13 cellular contexts compared by ENCODE assay signal in genomic region chr6:118799826-118800225, GRCh38.
DNase-seq lines count a peak whose midpoint lies in the region; ATAC-seq and TF ChIP-seq lines count a peak whose summit lies in the region.
"Had no signal": no experiment of that assay in that cellular context is flagged by ENCODE, and none has a peak within 500 bp of the region (broad histone marks: within the 10 kb centered on the region; RNA-seq: fewer than 3 reads in every experiment).

No MANE protein-coding gene starts in this region.

- peaks cover 33% of the 10 kb centered on the region for H3K36me3 Mint-ChIP-seq in activated CD4-positive, alpha-beta T cell treated with anti-CD3 and anti-CD28 coated beads, Interleukin-2, amount 10 ng/mL, durations not matched to agents 7 days and 5 days (ENCODE audit: low read depth)
- H3K36me3 Mint-ChIP-seq in activated CD4-positive, alpha-beta T cell treated with anti-CD3 and anti-CD28 coated beads for 36 hours (ENCODE audit: low read depth), result peaks cover 23% of the 10 kb centered on the region
- H3K36me3 Mint-ChIP-seq in GM23338 (ENCODE audit: low read depth), result peaks cover 25% of the 10 kb centered on the region
- peaks cover 0 to 26% (median 12%) of the 10 kb centered on the region in 3 donors for H3K36me3 Mint-ChIP-seq in naive thymus-derived CD8-positive, alpha-beta T cell

- no peak overlapping the region for H3K23ac ChIP-seq in trophoblast cell (ENCODE audit: low read length)

- no peak overlapping the region for H3K9ac ChIP-seq in trophoblast cell (ENCODE audit: low read length)

- no peaks in the 10 kb centered on the region for H3K79me1 ChIP-seq in trophoblast cell (ENCODE audit: low read length)

- CTCF ChIA-PET in activated CD4-positive, alpha-beta T cell treated with anti-CD3 and anti-CD28 coated beads, Interleukin-2, amount 10 ng/mL, durations not matched to agents 7 days and 5 days (lab: Charles Lee), result interaction anchor here (1.0 to 2.1 kb wide), 7 partner anchors 8 to 166 kb away, joined by 3 to 19 read pairs (median 4); no protein-coding TSS in a partner anchor
- CTCF ChIA-PET in activated CD4-positive, alpha-beta T cell treated with anti-CD3 and anti-CD28 coated beads for 36 hours (lab: Charles Lee), result interaction anchor here (1.0 to 2.8 kb wide), 19 partner anchors 9 to 310 kb away, joined by 3 to 18 read pairs (median 5); no protein-coding TSS in a partner anchor

- no peaks in the 10 kb centered on the region for H3K9me2 ChIP-seq in GM23338 (ENCODE audit: insufficient read depth)

- no CpG with 5 or more reads among the region's 4 CpGs for WGBS in trophoblast cell (ENCODE audit: extremely low coverage, insufficient coverage, insufficient read length)

- H2AFZ ChIP-seq in GM23338 (peak overlapping the region; percentile 95), trophoblast cell (ENCODE audit: insufficient read depth, low read length, poor library complexity) (no peak overlapping the region)

- no peak overlapping the region for H4K91ac ChIP-seq in trophoblast cell (ENCODE audit: low read depth, low read length)

- H3K4ac ChIP-seq in trophoblast cell (ENCODE audit: low read depth, low read length), result no peak overlapping the region

- H3K4me1 ChIP-seq in GM23338 (ENCODE audit: insufficient read depth) (no peaks in the 10 kb centered on the region), trophoblast cell (ENCODE audit: control insufficient read depth in 1 of 2, insufficient read depth in 2 of 2, low read length in 2 of 2) (peaks cover 0 to 1% of the 10 kb centered on the region in 2 experiments)

- H3K79me2 ChIP-seq in GM23338 (replicated peaks; ENCODE audit: insufficient read depth) (no peaks in the 10 kb centered on the region), trophoblast cell (ENCODE audit: control insufficient read depth, insufficient read depth, low read length, poor library complexity) (no peaks in the 10 kb centered on the region)

- no peak overlapping the region for H2AK5ac ChIP-seq in trophoblast cell (ENCODE audit: low read length)

- H3K9me3 ChIP-seq in trophoblast cell (ENCODE audit: insufficient read depth, low read depth, low read length), result peaks cover 3% of the 10 kb centered on the region
- H3K9me3 ChIP-seq: ovary, right atrium auricular region had no signal

- H3K4me3 ChIP-seq in GM23338 (no peak overlapping the region), trophoblast cell (ENCODE audit: low read depth, low read length) (no peak overlapping the region)
- H3K4me3 ChIP-seq: lung, ovary, right atrium auricular region had no signal

- no peak overlapping the region for H4K8ac ChIP-seq in trophoblast cell (ENCODE audit: low read depth, low read length)

- peaks cover 20% of the 10 kb centered on the region for H3K9me3 Mint-ChIP-seq in activated CD4-positive, alpha-beta T cell treated with anti-CD3 and anti-CD28 coated beads, Interleukin-2, amount 10 ng/mL, durations not matched to agents 7 days and 5 days
- H3K9me3 Mint-ChIP-seq in activated CD4-positive, alpha-beta T cell treated with anti-CD3 and anti-CD28 coated beads for 36 hours (ENCODE audit: low read depth), result peaks cover 11% of the 10 kb centered on the region
- peaks cover 33% of the 10 kb centered on the region for H3K9me3 Mint-ChIP-seq in GM23338
- H3K9me3 Mint-ChIP-seq in naive thymus-derived CD8-positive, alpha-beta T cell, result peaks cover 0 to 24% (median 10%) of the 10 kb centered on the region in 9 donors

- H3K36me3 ChIP-seq in GM23338 (ENCODE audit: insufficient read depth) (no peaks in the 10 kb centered on the region), trophoblast cell (ENCODE audit: control insufficient read depth in 1 of 2, insufficient read depth in 2 of 2, low read length in 2 of 2) (no peaks in the 10 kb centered on the region)
- H3K36me3 ChIP-seq: ovary, right atrium auricular region had no signal

- no peak overlapping the region for H2BK120ac ChIP-seq in trophoblast cell (ENCODE audit: insufficient read depth, low read length, poor library complexity)

- no peak for DNase-seq in activated CD4-positive, alpha-beta T cell treated with anti-CD3 and anti-CD28 coated beads, Interleukin-2, amount 10 ng/mL, durations not matched to agents 7 days and 5 days
- DNase-seq in activated CD4-positive, alpha-beta T cell treated with anti-CD3 and anti-CD28 coated beads for 36 hours, result no peak
- no peak for DNase-seq in GM23338 (ENCODE audit: low spot score)
- DNase-seq in naive thymus-derived CD8-positive, alpha-beta T cell, result no peak
- no peak for DNase-seq in trophoblast cell
- no peak for DNase-seq in central memory CD4-positive, alpha-beta T cell

- H2BK5ac ChIP-seq in trophoblast cell (ENCODE audit: low read depth, low read length, poor library complexity), result no peak overlapping the region

- peaks cover 42% of the 10 kb centered on the region for H3K4me1 Mint-ChIP-seq in activated CD4-positive, alpha-beta T cell treated with anti-CD3 and anti-CD28 coated beads, Interleukin-2, amount 10 ng/mL, durations not matched to agents 7 days and 5 days
- peaks cover 28% of the 10 kb centered on the region for H3K4me1 Mint-ChIP-seq in activated CD4-positive, alpha-beta T cell treated with anti-CD3 and anti-CD28 coated beads for 36 hours
- peaks cover 7% of the 10 kb centered on the region for H3K4me1 Mint-ChIP-seq in GM23338
- peaks cover 14 to 50% (median 44%) of the 10 kb centered on the region in 4 donors for H3K4me1 Mint-ChIP-seq in naive thymus-derived CD8-positive, alpha-beta T cell

- no peak overlapping the region for H4K12ac ChIP-seq in trophoblast cell (ENCODE audit: low read depth, low read length)

- peak overlapping the region; percentile 80 for H3K27ac Mint-ChIP-seq in activated CD4-positive, alpha-beta T cell treated with anti-CD3 and anti-CD28 coated beads, Interleukin-2, amount 10 ng/mL, durations not matched to agents 7 days and 5 days
- no peak overlapping the region for H3K27ac Mint-ChIP-seq in activated CD4-positive, alpha-beta T cell treated with anti-CD3 and anti-CD28 coated beads for 36 hours
- no peak overlapping the region for H3K27ac Mint-ChIP-seq in GM23338
- peak overlapping the region in 9 of 10 donors; percentile 82 to 95 (median 90) for H3K27ac Mint-ChIP-seq in naive thymus-derived CD8-positive, alpha-beta T cell
- H3K27ac Mint-ChIP-seq: B cell had no signal

- no peaks in the 10 kb centered on the region for H4K20me1 ChIP-seq in GM23338 (replicated peaks; ENCODE audit: insufficient read depth)

- TF ChIP-seq CTCF in GM23338 (conservative IDR thresholded peaks at IDR 0.05; ENCODE audit: low read depth in 2 of 2), result no peak
- TF ChIP-seq CTCF in VCaP (conservative IDR thresholded peaks at IDR 0.05), result no peak

- no peaks in the 10 kb centered on the region for H3K27me3 ChIP-seq in GM23338 (ENCODE audit: insufficient read depth)
- no peaks in the 10 kb centered on the region for H3K27me3 ChIP-seq in trophoblast cell (ENCODE audit: insufficient read depth, low read length)
- H3K27me3 ChIP-seq: ovary, right atrium auricular region had no signal

- no peak overlapping the region for H3K14ac ChIP-seq in trophoblast cell (ENCODE audit: low read length)

- no peak for ATAC-seq in activated CD4-positive, alpha-beta T cell treated with anti-CD3 and anti-CD28 coated beads for 36 hours
- no peak for ATAC-seq in GM23338
- no peak for ATAC-seq in naive thymus-derived CD8-positive, alpha-beta T cell
- ATAC-seq in GM18520 (IDR thresholded peaks at IDR 0.05; ENCODE audit: unreplicated experiment), result no peak

- H3K18ac ChIP-seq in trophoblast cell (ENCODE audit: low read length), result no peak overlapping the region

- H3K4me2 ChIP-seq in GM23338 (no peak overlapping the region), trophoblast cell (ENCODE audit: low read length) (no peak overlapping the region)

- POLR2A ChIA-PET in activated CD4-positive, alpha-beta T cell treated with anti-CD3 and anti-CD28 coated beads, Interleukin-2, amount 10 ng/mL, durations not matched to agents 7 days and 5 days (lab: Charles Lee), result interaction anchor here (0.9 kb wide), 1 partner anchor 90 kb away, joined by 3 read pairs; no protein-coding TSS in a partner anchor
- POLR2A ChIA-PET in activated CD4-positive, alpha-beta T cell treated with anti-CD3 and anti-CD28 coated beads for 36 hours (lab: Charles Lee), result no interaction called here
- POLR2A ChIA-PET in naive thymus-derived CD8-positive, alpha-beta T cell (lab: Charles Lee), result interaction anchor here (1.0 to 2.6 kb wide), 10 partner anchors 9 to 310 kb away, joined by 3 to 18 read pairs (median 5); partner anchors contain the start of genes ASF1A, CEP85L and MCM9

- H3K4me3 Mint-ChIP-seq in activated CD4-positive, alpha-beta T cell treated with anti-CD3 and anti-CD28 coated beads, Interleukin-2, amount 10 ng/mL, durations not matched to agents 7 days and 5 days, result no peak overlapping the region
- H3K4me3 Mint-ChIP-seq in activated CD4-positive, alpha-beta T cell treated with anti-CD3 and anti-CD28 coated beads for 36 hours, result no peak overlapping the region
- no peak overlapping the region for H3K4me3 Mint-ChIP-seq in GM23338
- peak overlapping the region in 7 of 10 donors; percentile 62 to 83 (median 65) for H3K4me3 Mint-ChIP-seq in naive thymus-derived CD8-positive, alpha-beta T cell

- intact Hi-C loops in activated CD4-positive, alpha-beta T cell treated with anti-CD3 and anti-CD28 coated beads for 36 hours (cut with DNase I, micrococcal nuclease), result loop anchor here (1.0 to 5.0 kb wide), 7 partner anchors 24 to 517 kb away; no protein-coding TSS in a partner anchor

- no peaks in the 10 kb centered on the region for H3F3A ChIP-seq in GM23338 (replicated peaks; ENCODE audit: low read depth)

- H3K27ac ChIP-seq in GM23338 (ENCODE audit: low read depth) (no peak overlapping the region), VCaP (peak overlapping the region; percentile 25; the same call in 1 of the 2 replicates), trophoblast cell (ENCODE audit: low read depth, low read length) (no peak overlapping the region)
- H3K27ac ChIP-seq: ovary, right atrium auricular region had no signal

- H3K27me3 Mint-ChIP-seq in activated CD4-positive, alpha-beta T cell treated with anti-CD3 and anti-CD28 coated beads, Interleukin-2, amount 10 ng/mL, durations not matched to agents 7 days and 5 days, result no peaks in the 10 kb centered on the region
- H3K27me3 Mint-ChIP-seq in activated CD4-positive, alpha-beta T cell treated with anti-CD3 and anti-CD28 coated beads for 36 hours, result no peaks in the 10 kb centered on the region
- peaks cover 2% of the 10 kb centered on the region for H3K27me3 Mint-ChIP-seq in GM23338 (ENCODE audit: insufficient read depth, low read depth, poor library complexity)
- H3K27me3 Mint-ChIP-seq in naive thymus-derived CD8-positive, alpha-beta T cell, result no peaks in the 10 kb centered on the region
- H3K27me3 Mint-ChIP-seq: B cell, IgD-negative memory B cell had no signal

- no peak overlapping the region for H2BK12ac ChIP-seq in trophoblast cell (ENCODE audit: low read length)

TF ChIP-seq in GM23338, 12 proteins besides CTCF, POLR2A, EP300 and RAD21 (continues in another document):
- TF ChIP-seq STAT1 (IDR thresholded peaks at IDR 0.05; ENCODE audit: unreplicated experiment), result no peak
- TF ChIP-seq ZNF114 (CRISPR knock-in tag; IDR thresholded peaks at IDR 0.05), result no peak
- TF ChIP-seq EZH2phosphoT487 (IDR thresholded peaks at IDR 0.05; ENCODE audit: unreplicated experiment), result no peak

Comparison
In these comparisons a context has a peak if more than half of its experiments do, and no peak if none do; other contexts are left out.
1. H3K27ac Mint-ChIP-seq: peak in activated CD4-positive, alpha-beta T cell treated with anti-CD3 and anti-CD28 coated beads, Interleukin-2, amount 10 ng/mL, durations not matched to agents 7 days and 5 days (single experiment) and naive thymus-derived CD8-positive, alpha-beta T cell (9 of 10); none in activated CD4-positive, alpha-beta T cell treated with anti-CD3 and anti-CD28 coated beads for 36 hours (single experiment) and GM23338 (single experiment).
2. H3K4me3 Mint-ChIP-seq: peak in naive thymus-derived CD8-positive, alpha-beta T cell (7 of 10); none in activated CD4-positive, alpha-beta T cell treated with anti-CD3 and anti-CD28 coated beads, Interleukin-2, amount 10 ng/mL, durations not matched to agents 7 days and 5 days (single experiment), activated CD4-positive, alpha-beta T cell treated with anti-CD3 and anti-CD28 coated beads for 36 hours (single experiment) and GM23338 (single experiment).